8 cellular contexts compared by ENCODE assay signal in the genomic region with DNA sequence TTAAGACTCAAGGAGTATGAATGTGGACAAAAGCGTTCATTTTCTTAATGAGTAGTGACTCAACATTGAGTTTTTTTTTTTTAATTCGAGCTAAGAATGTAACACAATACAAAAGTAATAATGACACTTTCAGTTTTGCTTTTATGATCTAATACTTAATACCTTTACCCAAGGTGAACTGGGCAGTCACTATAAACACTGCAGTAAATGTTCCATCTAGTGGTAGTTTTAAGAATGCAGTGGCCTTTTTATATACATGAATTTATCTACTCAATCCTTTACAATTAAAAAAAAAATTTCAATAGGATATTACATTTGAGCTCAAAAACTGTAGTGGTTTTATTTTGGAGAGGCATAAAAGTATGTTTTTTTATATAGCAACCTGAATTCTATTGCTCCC. TPM values are rescaled to one million over a fixed set of nuclear protein-coding genes. Genes with fewer than 3 reads are reported as not detected.
DNase-seq lines count a peak whose midpoint lies in the region; ATAC-seq and TF ChIP-seq lines count a peak whose summit lies in the region.

No MANE protein-coding gene starts in this region.

- no peaks in the 10 kb centered on the region for H3K9me3 ChIP-seq in T-helper 17 cell (ENCODE audit: control insufficient read depth, low read length, poor library complexity, severe bottlenecking)
- no peaks in the 10 kb centered on the region for H3K9me3 ChIP-seq in right atrium auricular region
- H3K9me3 ChIP-seq in upper lobe of left lung = no peaks in the 10 kb centered on the region

- H3K27me3 ChIP-seq in right atrium auricular region (no peaks in the 10 kb centered on the region), upper lobe of left lung (no peaks in the 10 kb centered on the region)

- peak; percentile 65 for ATAC-seq in HG02852 (IDR thresholded peaks at IDR 0.05; ENCODE audit: unreplicated experiment)
- ATAC-seq in T-helper 17 cell = peak; percentile 87
- no peak for ATAC-seq in upper lobe of left lung (ENCODE audit: low FRiP score in 2 of 2)

- no peaks in the 10 kb centered on the region for H3K4me1 ChIP-seq in right atrium auricular region
- peaks cover 0 to 8% (median 3%) of the 10 kb centered on the region in 4 donors for H3K4me1 ChIP-seq in upper lobe of left lung

- no peak overlapping the region for H3K4me3 Mint-ChIP-seq in T-helper 17 cell

- no peaks in the 10 kb centered on the region for H3K27me3 Mint-ChIP-seq in T-helper 17 cell

- WGBS in upper lobe of left lung, 2 donors = 24 to 32% methylated on average over 2 of the region's 2 CpGs

- H3K4me3 ChIP-seq in right atrium auricular region (no peak overlapping the region), upper lobe of left lung (no peak overlapping the region)

- no peak for TF ChIP-seq EP300 in upper lobe of left lung (IDR thresholded peaks at IDR 0.05)

- TF ChIP-seq CTCF in right atrium auricular region (IDR thresholded peaks at IDR 0.05) = peak; percentile 10 to 64
- peak in 5 of 6 experiments; percentile 41 to 65 (median 59) for TF ChIP-seq CTCF in upper lobe of left lung (IDR thresholded peaks at IDR 0.05)

- H3K27ac Mint-ChIP-seq in T-helper 17 cell = peak overlapping the region; percentile 81

- DNase-seq in NCI-H2029 (lab: John Stamatoyannopoulos, UW) (peak; percentile 21), NCI-H2029 treated with DMSO at 0.1 percent for 48 hours (lab: John Stamatoyannopoulos, UW) (no peak), T-helper 17 cell (no peak), right atrium auricular region (ENCODE audit: low spot score) (no peak), upper lobe of left lung (no peak), HCEC 1CT (no peak), iPS-NIHi11 (ENCODE audit: low spot score) (no peak)

- peaks cover 10% of the 10 kb centered on the region for H3K4me1 Mint-ChIP-seq in T-helper 17 cell

- no peak for TF ChIP-seq POLR2A in upper lobe of left lung (IDR thresholded peaks at IDR 0.05)

- no peaks in the 10 kb centered on the region for H3K36me3 Mint-ChIP-seq in T-helper 17 cell (ENCODE audit: low read depth)

- no peak overlapping the region for H3K27ac ChIP-seq in right atrium auricular region
- H3K27ac ChIP-seq in upper lobe of left lung = no peak overlapping the region

- H3K36me3 ChIP-seq in right atrium auricular region (no peaks in the 10 kb centered on the region), upper lobe of left lung (no peaks in the 10 kb centered on the region)

RNA-seq across cellular contexts. Expression of a gene that starts 33.9 kb away (rescaled TPM):
- total RNA-seq in T-helper 17 cell (10 to 100 TPM; 20.3 to 21.2 TPM), right atrium auricular region (10 to 100 TPM; 30.0 to 34.3 TPM), upper lobe of left lung (10 to 100 TPM in 5 of 6 donors, 1 to 10 TPM in 1; 9.2 to 29.5 (median 15.0) TPM)

Comparison
In these comparisons a context has a peak if more than half of its experiments do, and no peak if none do; other contexts are left out.
1. ATAC-seq: peak in HG02852 (single experiment) and T-helper 17 cell (single experiment); none in upper lobe of left lung (0 of 2).